In the genomic region with DNA sequence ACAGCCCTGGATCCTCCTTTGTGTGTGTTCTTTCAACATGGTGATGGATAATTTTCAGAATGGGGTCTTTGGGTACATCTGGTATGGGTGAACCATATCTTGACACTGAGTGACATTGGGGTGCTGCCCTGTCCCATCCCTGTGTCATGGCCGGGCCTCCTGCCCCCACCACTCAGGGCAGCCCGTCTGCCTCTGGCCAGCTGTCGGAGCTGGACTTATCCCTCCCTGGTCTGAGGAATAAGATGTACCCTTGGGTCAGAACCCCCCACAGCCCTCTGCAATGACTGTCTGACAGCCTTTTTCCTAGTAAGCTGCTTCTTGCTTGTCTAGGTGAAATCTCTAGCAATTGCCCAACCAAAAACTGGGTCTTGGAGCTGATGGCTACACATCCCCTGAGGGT, we compare ENCODE assay signal across 24 cellular contexts.
"Had no signal": no experiment of that assay in that cellular context is flagged by ENCODE, and none has a peak within 500 bp of the region (broad histone marks: within the 10 kb centered on the region; RNA-seq: fewer than 3 reads in every experiment).

No MANE protein-coding gene starts in this region.

- H3K4me3 Mint-ChIP-seq: memory B cell; naive thymus-derived CD4-positive, alpha-beta T cell; natural killer cell treated with Interleukin-12 subunit alpha and Interleukin-12 subunit beta and Interleukin-15 and Interleukin-18, amount 100 ng/mL, for 72 hours; stimulated activated naive B cell treated with anti-CD40 and anti-IgM and Interleukin-4, amounts not matched to agents 10 μg/mL and 1 μg/mL and 100 μg/mL, for 72 hours had no signal

- H3K36me3 Mint-ChIP-seq: memory B cell; naive thymus-derived CD4-positive, alpha-beta T cell; natural killer cell treated with Interleukin-12 subunit alpha and Interleukin-12 subunit beta and Interleukin-15 and Interleukin-18, amount 100 ng/mL, for 72 hours; stimulated activated naive B cell treated with anti-CD40 and anti-IgM and Interleukin-4, amounts not matched to agents 10 μg/mL and 1 μg/mL and 100 μg/mL, for 72 hours had no signal

- ATAC-seq: heart right ventricle; mucosa of descending colon; naive thymus-derived CD4-positive, alpha-beta T cell; pancreas; psoas muscle; right lobe of liver; stimulated activated naive B cell treated with anti-CD40 and anti-IgM and Interleukin-4, amounts not matched to agents 10 μg/mL and 1 μg/mL and 100 μg/mL, for 72 hours; stimulated activated naive CD8-positive, alpha-beta T cell treated with anti-CD3 and anti-CD28 coated beads, Interleukin-15, Interleukin-2, amounts not matched to agents 100 U/mL and 50 U/mL, for 24 hours had no signal

- H3K4me1 Mint-ChIP-seq: memory B cell had no signal

- H3K27me3 ChIP-seq: heart right ventricle, hepatocyte, pancreas, right lobe of liver, stomach, testis, thyroid gland, transverse colon, upper lobe of left lung had no signal

- H3K4me1 ChIP-seq: pancreas, psoas muscle, right lobe of liver had no signal

- H3K36me3 ChIP-seq: heart right ventricle, left ventricle myocardium inferior, pancreas, right lobe of liver, stomach, thyroid gland, transverse colon, upper lobe of left lung had no signal

- H3K27ac Mint-ChIP-seq: memory B cell; naive thymus-derived CD4-positive, alpha-beta T cell; natural killer cell treated with Interleukin-12 subunit alpha and Interleukin-12 subunit beta and Interleukin-15 and Interleukin-18, amount 100 ng/mL, for 72 hours; stimulated activated naive B cell treated with anti-CD40 and anti-IgM and Interleukin-4, amounts not matched to agents 10 μg/mL and 1 μg/mL and 100 μg/mL, for 72 hours had no signal

- DNase-seq: heart right ventricle; islet precursor cell; left ventricle myocardium inferior; midbrain; mucosa of descending colon; naive thymus-derived CD4-positive, alpha-beta T cell; pancreas; psoas muscle; right lobe of liver; stimulated activated CD4-positive, alpha-beta T cell treated with anti-CD3 and anti-CD28 coated beads, Interleukin-12 subunit alpha, Interleukin-12 subunit beta, amount 100 ng/mL, for 4 hours; stimulated activated CD4-positive, alpha-beta T cell treated with anti-CD3 and anti-CD28 coated beads, Interleukin-15, amount 100 ng/mL, for 24 hours; stimulated activated CD4-positive, alpha-beta T cell treated with anti-CD3 and anti-CD28 coated beads, Interleukin-2, amount 100 ng/mL, for 24 hours; stimulated activated CD4-positive, alpha-beta T cell treated with anti-CD3 and anti-CD28 coated beads, Interleukin-4, amount 100 ng/mL, for 1 hour; stimulated activated naive B cell treated with anti-CD40 and anti-IgM and Interleukin-4, amounts not matched to agents 10 μg/mL and 1 μg/mL and 100 μg/mL, for 72 hours; stimulated activated naive CD8-positive, alpha-beta T cell treated with anti-CD3 and anti-CD28 coated beads, Interleukin-15, Interleukin-2, amounts not matched to agents 100 U/mL and 50 U/mL, for 24 hours; stomach; testis; thyroid gland; transverse colon had no signal

- H3K4me3 ChIP-seq: heart right ventricle, hepatocyte, left ventricle myocardium inferior, mucosa of descending colon, pancreas, psoas muscle, right lobe of liver, smooth muscle cell, stomach, testis, thyroid gland, transverse colon, upper lobe of left lung had no signal

- H3K9me3 ChIP-seq: heart right ventricle, left ventricle myocardium inferior, mucosa of descending colon, pancreas, psoas muscle, right lobe of liver, stomach, testis, thyroid gland, transverse colon, upper lobe of left lung had no signal

- H3K27me3 Mint-ChIP-seq: natural killer cell treated with Interleukin-12 subunit alpha and Interleukin-12 subunit beta and Interleukin-15 and Interleukin-18, amount 100 ng/mL, for 72 hours; stimulated activated naive B cell treated with anti-CD40 and anti-IgM and Interleukin-4, amounts not matched to agents 10 μg/mL and 1 μg/mL and 100 μg/mL, for 72 hours had no signal

- H2AFZ ChIP-seq: hepatocyte had no signal

- H3K27ac ChIP-seq: hepatocyte, pancreas, psoas muscle, right lobe of liver, stomach, testis, thyroid gland, transverse colon, upper lobe of left lung had no signal

- H3K9me3 Mint-ChIP-seq: memory B cell; naive thymus-derived CD4-positive, alpha-beta T cell; natural killer cell treated with Interleukin-12 subunit alpha and Interleukin-12 subunit beta and Interleukin-15 and Interleukin-18, amount 100 ng/mL, for 72 hours; stimulated activated naive B cell treated with anti-CD40 and anti-IgM and Interleukin-4, amounts not matched to agents 10 μg/mL and 1 μg/mL and 100 μg/mL, for 72 hours had no signal

- H3K4me2 ChIP-seq: hepatocyte, smooth muscle cell had no signal
